ENCODE assay signal across 8 cellular contexts in the genomic region with DNA sequence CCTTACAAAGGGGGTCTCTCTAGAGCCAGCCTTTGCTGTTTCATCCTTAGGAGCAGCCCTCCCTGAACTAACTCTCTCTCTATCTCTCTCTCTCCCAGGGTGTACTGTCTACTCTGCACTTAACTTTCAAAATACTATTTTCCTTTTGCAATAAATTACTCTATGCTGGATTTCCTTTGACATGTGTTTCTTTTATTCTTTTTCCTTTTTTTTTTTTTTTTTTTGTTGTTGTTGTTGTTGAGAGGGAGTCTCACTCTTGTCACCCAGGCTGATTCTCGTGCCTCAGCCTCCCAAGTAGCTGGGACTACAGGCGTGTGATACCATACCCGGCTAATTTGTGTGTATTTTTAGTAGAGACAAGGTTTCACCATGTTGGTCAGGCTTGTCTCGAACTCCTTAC. TPM values are rescaled to one million over a fixed set of nuclear protein-coding genes. Genes with fewer than 3 reads are reported as not detected.
DNase-seq lines count a peak whose midpoint lies in the region; ATAC-seq and TF ChIP-seq lines count a peak whose summit lies in the region.

No MANE protein-coding gene starts in this region.

- no peak for TF ChIP-seq CTCF in CD4-positive, alpha-beta T cell (IDR thresholded peaks at IDR 0.05)
- no peak for TF ChIP-seq CTCF in brain microvascular endothelial cell (IDR thresholded peaks at IDR 0.05; ENCODE audit: low read depth, low read length, missing control alignments)

- CTCF ChIA-PET in CD4-positive, alpha-beta T cell (lab: Charles Lee): interaction anchor here (0.8 to 3.1 kb wide), 3 partner anchors 18 to 50 kb away, joined by 3 to 14 read pairs (median 5); a partner anchor contains a TSS

- peak; percentile 6 for ATAC-seq in CD4-positive, alpha-beta T cell (ENCODE audit: poor library complexity)
- no peak for ATAC-seq in natural killer cell treated with Interleukin-12 subunit alpha and Interleukin-12 subunit beta and Interleukin-15 and Interleukin-18, amount 100 ng/mL, for 72 hours
- ATAC-seq in GM19023 (IDR thresholded peaks at IDR 0.05; ENCODE audit: unreplicated experiment): no peak

- no peak overlapping the region for H3K27ac ChIP-seq in CD4-positive, alpha-beta T cell (ENCODE audit: low read depth, low read length)
- H3K27ac ChIP-seq in HUES6 (ENCODE audit: low read depth, low read length) (no peak overlapping the region), brain microvascular endothelial cell (peak overlapping the region; percentile 76)

- H3K4me3 Mint-ChIP-seq in CD4-positive, alpha-beta T cell: peak overlapping the region; percentile 87
- peak overlapping the region; percentile 92 for H3K4me3 Mint-ChIP-seq in natural killer cell treated with Interleukin-12 subunit alpha and Interleukin-12 subunit beta and Interleukin-15 and Interleukin-18, amount 100 ng/mL, for 72 hours

- H3K9me3 Mint-ChIP-seq in CD4-positive, alpha-beta T cell: no peaks in the 10 kb centered on the region
- no peaks in the 10 kb centered on the region for H3K9me3 Mint-ChIP-seq in natural killer cell treated with Interleukin-12 subunit alpha and Interleukin-12 subunit beta and Interleukin-15 and Interleukin-18, amount 100 ng/mL, for 72 hours

- peaks cover 33% of the 10 kb centered on the region for H3K36me3 Mint-ChIP-seq in CD4-positive, alpha-beta T cell (ENCODE audit: low read depth)
- H3K36me3 Mint-ChIP-seq in natural killer cell treated with Interleukin-12 subunit alpha and Interleukin-12 subunit beta and Interleukin-15 and Interleukin-18, amount 100 ng/mL, for 72 hours: no peaks in the 10 kb centered on the region

- no peak overlapping the region for H3K9ac ChIP-seq in HUES6 (ENCODE audit: low read length)

- peak overlapping the region; percentile 83 for H3K27ac Mint-ChIP-seq in CD4-positive, alpha-beta T cell
- H3K27ac Mint-ChIP-seq in natural killer cell treated with Interleukin-12 subunit alpha and Interleukin-12 subunit beta and Interleukin-15 and Interleukin-18, amount 100 ng/mL, for 72 hours: peak overlapping the region; percentile 21 to 86

- POLR2A ChIA-PET in CD4-positive, alpha-beta T cell (lab: Charles Lee): interaction anchor here (1.0 to 2.5 kb wide), 7 partner anchors 18 to 85 kb away, joined by 3 to 9 read pairs (median 6); a partner anchor contains a TSS

- no peaks in the 10 kb centered on the region for H3K27me3 ChIP-seq in CD4-positive, alpha-beta T cell (ENCODE audit: control insufficient read depth, insufficient read depth, low read length)
- H3K27me3 ChIP-seq in HUES6 (ENCODE audit: control insufficient read depth, insufficient read depth, low read length): no peaks in the 10 kb centered on the region
- no peaks in the 10 kb centered on the region for H3K27me3 ChIP-seq in brain microvascular endothelial cell (replicated peaks)

- H3K4me3 ChIP-seq in HUES6 (ENCODE audit: low read depth, low read length) (peak overlapping the region; percentile 57; the same call in 1 of the 2 replicates), brain microvascular endothelial cell (ENCODE audit: low read depth, low read length) (no peak overlapping the region)

- no peaks in the 10 kb centered on the region for H3K9me3 ChIP-seq in CD4-positive, alpha-beta T cell (ENCODE audit: control insufficient read depth, low read length)
- H3K9me3 ChIP-seq in HUES6 (ENCODE audit: control insufficient read depth, insufficient read depth, low read depth, low read length): no peaks in the 10 kb centered on the region

- in situ Hi-C loops in brain microvascular endothelial cell (cut with HindIII; ENCODE audit: low pct_ligation_motif_present, low sequenced_read_pairs): loop anchor here (25.0 kb wide), 1 partner anchor 96 kb away; a partner anchor contains a TSS

- intact Hi-C loops in CD4-positive, alpha-beta T cell (cut with DNase I, micrococcal nuclease): loop anchor here (2.0 to 10.0 kb wide), 7 partner anchors 16 to 938 kb away; a partner anchor contains a TSS

- H3K27me3 Mint-ChIP-seq in CD4-positive, alpha-beta T cell: no peaks in the 10 kb centered on the region
- H3K27me3 Mint-ChIP-seq in natural killer cell treated with Interleukin-12 subunit alpha and Interleukin-12 subunit beta and Interleukin-15 and Interleukin-18, amount 100 ng/mL, for 72 hours: no peaks in the 10 kb centered on the region

- DNase-seq in CD4-positive, alpha-beta T cell: no peak
- DNase-seq in brain microvascular endothelial cell (no peak), NCI-H128 (lab: John Stamatoyannopoulos, UW; ENCODE audit: unreplicated experiment) (no peak), cerebellar nuclear complex (lab: John Stamatoyannopoulos, UW) (no peak)
- DNase-seq in natural killer cell treated with Interleukin-12 subunit alpha and Interleukin-12 subunit beta and Interleukin-15 and Interleukin-18, amount 100 ng/mL, for 72 hours (ENCODE audit: low spot score): no peak
- DNase-seq in stimulated activated CD4-positive, alpha-beta T cell treated with anti-CD3 and anti-CD28 coated beads, Interleukin-2, amount 100 ng/mL, for 48 hours: no peak

- H3K4me1 Mint-ChIP-seq in CD4-positive, alpha-beta T cell (ENCODE audit: low read depth): peaks cover 39% of the 10 kb centered on the region
- H3K4me1 Mint-ChIP-seq in natural killer cell treated with Interleukin-12 subunit alpha and Interleukin-12 subunit beta and Interleukin-15 and Interleukin-18, amount 100 ng/mL, for 72 hours (ENCODE audit: low read depth in 2 of 2): peaks cover 21 to 28% of the 10 kb centered on the region in 2 donors

- H3K36me3 ChIP-seq in HUES6 (ENCODE audit: control insufficient read depth, insufficient read depth, low read length): peaks cover 21% of the 10 kb centered on the region
- peaks cover 11% of the 10 kb centered on the region for H3K36me3 ChIP-seq in brain microvascular endothelial cell (replicated peaks)

- H3K4me1 ChIP-seq in HUES6 (ENCODE audit: control insufficient read depth, insufficient read depth, low read length): peaks cover 13% of the 10 kb centered on the region

RNA-seq across cellular contexts. Expression of a gene that starts 1.5 kb away (rescaled TPM):
- 10 to 100 TPM; 38.3 to 40.3 TPM for total RNA-seq in CD4-positive, alpha-beta T cell
- 10 to 100 TPM; 19.6 to 33.6 TPM for total RNA-seq in natural killer cell treated with Interleukin-12 subunit alpha and Interleukin-12 subunit beta and Interleukin-15 and Interleukin-18, amount 100 ng/mL, for 72 hours

RNA-seq across cellular contexts. Expression of a gene that starts 5.8 kb away (rescaled TPM):
- total RNA-seq in CD4-positive, alpha-beta T cell: 10 to 100 TPM; 79.0 to 83.9 TPM
- total RNA-seq in natural killer cell treated with Interleukin-12 subunit alpha and Interleukin-12 subunit beta and Interleukin-15 and Interleukin-18, amount 100 ng/mL, for 72 hours: 10 to 100 TPM; 81.8 to 88.8 TPM

RNA-seq across cellular contexts. Expression of a gene that starts 18.2 kb away (rescaled TPM):
- total RNA-seq in CD4-positive, alpha-beta T cell: 10 to 100 TPM; 54.5 to 56.0 TPM
- total RNA-seq in natural killer cell treated with Interleukin-12 subunit alpha and Interleukin-12 subunit beta and Interleukin-15 and Interleukin-18, amount 100 ng/mL, for 72 hours: 100 to 1,000 TPM; 248 to 526 TPM

RNA-seq across cellular contexts. Expression of a gene that starts 18.5 kb away (rescaled TPM):
- total RNA-seq in CD4-positive, alpha-beta T cell: 1 to 10 TPM; 2.8 to 4.0 TPM
- total RNA-seq in natural killer cell treated with Interleukin-12 subunit alpha and Interleukin-12 subunit beta and Interleukin-15 and Interleukin-18, amount 100 ng/mL, for 72 hours: 10 to 100 TPM in 1 of 2 donors, 1 to 10 TPM in 1; 8.9 to 16.9 TPM

RNA-seq across cellular contexts. Expression of a gene that starts 33.4 kb away (rescaled TPM):
- total RNA-seq in CD4-positive, alpha-beta T cell: 1 to 10 TPM; 2.0 to 2.7 TPM
- total RNA-seq in natural killer cell treated with Interleukin-12 subunit alpha and Interleukin-12 subunit beta and Interleukin-15 and Interleukin-18, amount 100 ng/mL, for 72 hours: 10 to 100 TPM in 1 of 2 donors, 1 to 10 TPM in 1; 8.7 to 11.0 TPM

Comparison
In these comparisons a context has a peak if more than half of its experiments do, and no peak if none do; other contexts are left out.
1. RNA of a gene that starts 18.2 kb away (total RNA-seq): 248 to 526 TPM in natural killer cell treated with Interleukin-12 subunit alpha and Interleukin-12 subunit beta and Interleukin-15 and Interleukin-18, amount 100 ng/mL, for 72 hours; 54.5 to 56.0 TPM in CD4-positive, alpha-beta T cell; every median in the first group is over 4 times any median in the second.